In genomic region chr7:56091591-56091990, GRCh38 we compare ENCODE assay signal across 14 cellular contexts. TPM values are rescaled to one million over a fixed set of nuclear protein-coding genes. Genes with fewer than 3 reads are reported as not detected.
A peak's percentile ranks its signal among the peaks of the same experiment; 100 is the strongest.
DNase-seq lines count a peak whose midpoint lies in the region; ATAC-seq and TF ChIP-seq lines count a peak whose summit lies in the region.
"Had no signal": no experiment of that assay in that cellular context is flagged by ENCODE, and none has a peak within 500 bp of the region (broad histone marks: within the 10 kb centered on the region; RNA-seq: fewer than 3 reads in every experiment).

No MANE protein-coding gene starts in this region.

- ATAC-seq in stimulated activated naive CD8-positive, alpha-beta T cell treated with anti-CD3 and anti-CD28 coated beads, Interleukin-15, amount 100 ng/mL, for 72 hours: peak; percentile 7
- no peak for ATAC-seq in stimulated activated naive CD8-positive, alpha-beta T cell treated with anti-CD3 and anti-CD28 coated beads, Interleukin-15, Interleukin-2, amounts not matched to agents 100 U/mL and 50 U/mL, for 24 hours
- ATAC-seq in gastroesophageal sphincter (peak; percentile 31), aorta (ENCODE audit: low FRiP score) (peak; percentile 83), HG03045 (IDR thresholded peaks at IDR 0.05; ENCODE audit: unreplicated experiment) (no peak), HG02763 (IDR thresholded peaks at IDR 0.05; ENCODE audit: unreplicated experiment) (no peak)

- H3K36me3 Mint-ChIP-seq in osteocyte (ENCODE audit: unreplicated experiment): peaks cover 6% of the 10 kb centered on the region

- TF ChIP-seq POLR2A in gastroesophageal sphincter (IDR thresholded peaks at IDR 0.05): no peak

- no peak for DNase-seq in stimulated activated naive CD8-positive, alpha-beta T cell treated with anti-CD3 and anti-CD28 coated beads, Interleukin-15, amount 100 ng/mL, for 72 hours
- DNase-seq in stimulated activated naive CD8-positive, alpha-beta T cell treated with anti-CD3 and anti-CD28 coated beads, Interleukin-15, Interleukin-2, amounts not matched to agents 100 U/mL and 50 U/mL, for 24 hours: no peak
- no peak for DNase-seq in osteocyte (ENCODE audit: extremely low spot score, unreplicated experiment)
- DNase-seq in aorta: peak; percentile 87 to 89
- DNase-seq in NCI-H774 (lab: John Stamatoyannopoulos, UW): no peak
- DNase-seq: activated CD4-positive, alpha-beta T cell treated with anti-CD3 and anti-CD28 coated beads for 4 hours; kidney glomerular epithelial cell; MV-4-11; NCI-H748 treated with DMSO at 0.1 percent for 48 hours; pancreas had no signal

- intact Hi-C loops in aorta (cut with DNase I): no loop called here

- H3K27ac ChIP-seq in gastroesophageal sphincter (peak overlapping the region in 3 of 4 donors; percentile 71 to 76 (median 74)), aorta (ENCODE audit: low read depth in 1 of 2, low read length in 2 of 2) (peak overlapping the region; percentile 97 to 99)
- H3K27ac ChIP-seq: pancreas had no signal

- H3K27me3 ChIP-seq in gastroesophageal sphincter (no peaks in the 10 kb centered on the region), aorta (ENCODE audit: control insufficient read depth in 1 of 2, insufficient read depth in 2 of 2, low read length in 1 of 2) (no peaks in the 10 kb centered on the region)
- H3K27me3 ChIP-seq: pancreas had no signal

- H3K4me1 ChIP-seq in gastroesophageal sphincter (peaks cover 0 to 28% (median 20%) of the 10 kb centered on the region in 3 donors), aorta (ENCODE audit: control insufficient read depth in 1 of 2, insufficient read depth in 2 of 2, low read length in 2 of 2) (no peaks in the 10 kb centered on the region)

- no peaks in the 10 kb centered on the region for H3K9me3 Mint-ChIP-seq in stimulated activated naive CD8-positive, alpha-beta T cell treated with anti-CD3 and anti-CD28 coated beads, Interleukin-15, amount 100 ng/mL, for 72 hours
- no peaks in the 10 kb centered on the region for H3K9me3 Mint-ChIP-seq in osteocyte (ENCODE audit: unreplicated experiment)
- H3K9me3 Mint-ChIP-seq: type B pancreatic cell had no signal

- no peaks in the 10 kb centered on the region for H3K4me1 Mint-ChIP-seq in stimulated activated naive CD8-positive, alpha-beta T cell treated with anti-CD3 and anti-CD28 coated beads, Interleukin-15, amount 100 ng/mL, for 72 hours
- H3K4me1 Mint-ChIP-seq in osteocyte (ENCODE audit: unreplicated experiment): peaks cover 13% of the 10 kb centered on the region

- TF ChIP-seq CTCF in gastroesophageal sphincter (IDR thresholded peaks at IDR 0.05) (no peak), osteocyte (IDR thresholded peaks at IDR 0.05) (no peak)

- 0 to 29% methylated on average over 1 of the region's 3 CpGs for WGBS in gastroesophageal sphincter (ENCODE audit: low coverage in 1 of 2), 2 donors
- WGBS in aorta, 2 donors: 4 to 9% methylated on average over 3 of the region's 3 CpGs

- H3K27ac Mint-ChIP-seq in stimulated activated naive CD8-positive, alpha-beta T cell treated with anti-CD3 and anti-CD28 coated beads, Interleukin-15, amount 100 ng/mL, for 72 hours: no peak overlapping the region
- H3K27ac Mint-ChIP-seq in osteocyte (ENCODE audit: unreplicated experiment): peak overlapping the region; percentile 59
- H3K27ac Mint-ChIP-seq: type B pancreatic cell had no signal

- H3K9me3 ChIP-seq in gastroesophageal sphincter (no peaks in the 10 kb centered on the region), aorta (ENCODE audit: control insufficient read depth, low read length) (no peaks in the 10 kb centered on the region)
- H3K9me3 ChIP-seq: pancreas had no signal

- TF ChIP-seq EP300 in gastroesophageal sphincter (IDR thresholded peaks at IDR 0.05): no peak

- no peaks in the 10 kb centered on the region for H3K27me3 Mint-ChIP-seq in stimulated activated naive CD8-positive, alpha-beta T cell treated with anti-CD3 and anti-CD28 coated beads, Interleukin-15, amount 100 ng/mL, for 72 hours
- no peaks in the 10 kb centered on the region for H3K27me3 Mint-ChIP-seq in osteocyte (ENCODE audit: unreplicated experiment)
- H3K27me3 Mint-ChIP-seq: type B pancreatic cell had no signal

- H3K4me3 Mint-ChIP-seq in stimulated activated naive CD8-positive, alpha-beta T cell treated with anti-CD3 and anti-CD28 coated beads, Interleukin-15, amount 100 ng/mL, for 72 hours: no peak overlapping the region
- H3K4me3 Mint-ChIP-seq in osteocyte (ENCODE audit: unreplicated experiment): no peak overlapping the region
- H3K4me3 Mint-ChIP-seq: type B pancreatic cell had no signal

- H3K4me3 ChIP-seq in gastroesophageal sphincter: no peak overlapping the region
- no peak overlapping the region for H3K4me3 ChIP-seq in aorta (ENCODE audit: low read length in 2 of 2)
- H3K4me3 ChIP-seq: pancreas had no signal

- H3K36me3 ChIP-seq in gastroesophageal sphincter (peaks cover 0 to 29% of the 10 kb centered on the region in 2 donors), aorta (ENCODE audit: control insufficient read depth in 1 of 2, insufficient read depth in 2 of 2, low read length in 1 of 2) (peaks cover 0 to 2% of the 10 kb centered on the region in 2 donors)
- H3K36me3 ChIP-seq: pancreas had no signal

RNA-seq across cellular contexts. Expression of gene PHKG1, which starts 1.2 kb away (rescaled TPM):
- total RNA-seq in gastroesophageal sphincter: 1 to 10 TPM in 2 of 4 donors, not detected in 2; 1.9 to 2.1 TPM
- total RNA-seq in osteocyte: 0.99 and 1.1 TPM in 2 replicates
- 1 to 10 TPM; 4.6 to 9.3 TPM for total RNA-seq in aorta
- 10 to 100 TPM in 1 of 2 donors, 1 to 10 TPM in 1; 2.9 to 20.5 TPM for polyA plus RNA-seq in aorta

RNA-seq across cellular contexts. Expression of gene CHCHD2, which starts 14.7 kb away (rescaled TPM):
- total RNA-seq in gastroesophageal sphincter: 100 to 1,000 TPM; 221 to 414 (median 339) TPM
- 228 and 237 TPM in 2 replicates for total RNA-seq in osteocyte
- 100 to 1,000 TPM; 187 to 240 TPM for total RNA-seq in aorta
- 100 to 1,000 TPM; 379 to 492 TPM for polyA plus RNA-seq in aorta

RNA-seq across cellular contexts. Expression of gene NUPR2, which starts 24.6 kb away (rescaled TPM):
- under 1 TPM in 1 of 4 donors, not detected in 3; 0.77 TPM for total RNA-seq in gastroesophageal sphincter
- not detected in 2 replicates for total RNA-seq in osteocyte
- 1 to 10 TPM in 1 of 2 donors, under 1 TPM in 1; 0.62 to 1.1 TPM for total RNA-seq in aorta
- 1 to 10 TPM; 1.3 to 3.3 TPM for polyA plus RNA-seq in aorta

RNA-seq across cellular contexts. Expression of gene SUMF2, which starts 27.5 kb away (rescaled TPM):
- 100 to 1,000 TPM in 1 of 4 donors, 10 to 100 TPM in 3; 84.2 to 117 (median 88.6) TPM for total RNA-seq in gastroesophageal sphincter
- 202 and 208 TPM in 2 replicates for total RNA-seq in osteocyte
- total RNA-seq in aorta: 100 to 1,000 TPM in 1 of 2 donors, 10 to 100 TPM in 1; 95.2 to 118 TPM
- polyA plus RNA-seq in aorta: 100 to 1,000 TPM in 1 of 2 donors, 10 to 100 TPM in 1; 47.7 to 143 TPM

RNA-seq across cellular contexts. Expression of gene CCT6A, which starts 40.0 kb away (rescaled TPM):
- 100 to 1,000 TPM in 2 of 4 donors, 10 to 100 TPM in 2; 88.3 to 138 (median 116) TPM for total RNA-seq in gastroesophageal sphincter
- 107 and 109 TPM in 2 replicates for total RNA-seq in osteocyte
- total RNA-seq in aorta: 10 to 100 TPM; 80.6 to 82.8 TPM
- polyA plus RNA-seq in aorta: 100 to 1,000 TPM in 1 of 2 donors, 10 to 100 TPM in 1; 88.1 to 115 TPM

Comparison
In these comparisons a context has a peak if more than half of its experiments do, and no peak if none do; other contexts are left out.
1. ATAC-seq: peak in stimulated activated naive CD8-positive, alpha-beta T cell treated with anti-CD3 and anti-CD28 coated beads, Interleukin-15, amount 100 ng/mL, for 72 hours (single experiment), gastroesophageal sphincter (single experiment) and aorta (single experiment); none in stimulated activated naive CD8-positive, alpha-beta T cell treated with anti-CD3 and anti-CD28 coated beads, Interleukin-15, Interleukin-2, amounts not matched to agents 100 U/mL and 50 U/mL, for 24 hours (single experiment), HG03045 (single experiment) and HG02763 (single experiment).
2. DNase-seq: peak in aorta (2 of 2); none in stimulated activated naive CD8-positive, alpha-beta T cell treated with anti-CD3 and anti-CD28 coated beads, Interleukin-15, amount 100 ng/mL, for 72 hours (0 of 2), stimulated activated naive CD8-positive, alpha-beta T cell treated with anti-CD3 and anti-CD28 coated beads, Interleukin-15, Interleukin-2, amounts not matched to agents 100 U/mL and 50 U/mL, for 24 hours (single experiment), osteocyte (single experiment) and NCI-H774 (single experiment).